In the genomic region with DNA sequence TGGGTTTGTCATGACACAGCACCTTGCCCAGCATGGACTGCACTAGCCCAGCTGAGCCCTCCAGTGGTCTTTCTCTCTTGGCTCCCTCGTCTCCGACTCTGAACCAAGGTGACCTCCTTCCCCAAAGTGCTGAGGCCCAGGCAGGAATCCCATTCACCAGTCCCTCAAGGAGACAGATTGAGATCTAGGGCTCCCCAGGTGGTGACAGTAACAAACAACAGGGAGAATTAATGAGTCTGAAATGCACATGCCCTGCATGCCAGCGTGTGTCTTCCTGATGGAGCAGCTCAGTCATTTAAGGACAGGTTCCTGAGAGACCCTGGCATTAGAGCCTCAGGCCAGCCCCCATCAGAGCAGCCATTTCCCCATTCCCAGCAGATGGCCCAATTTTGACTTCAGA, we compare ENCODE assay signal across 1 cellular context.
TF ChIP-seq lines count a peak whose summit lies in the region.

No MANE protein-coding gene starts in this region.

TF ChIP-seq in K562, 482 proteins besides CTCF, POLR2A, EP300 and RAD21 (continued from another document):
- TF ChIP-seq, protein P1, sequence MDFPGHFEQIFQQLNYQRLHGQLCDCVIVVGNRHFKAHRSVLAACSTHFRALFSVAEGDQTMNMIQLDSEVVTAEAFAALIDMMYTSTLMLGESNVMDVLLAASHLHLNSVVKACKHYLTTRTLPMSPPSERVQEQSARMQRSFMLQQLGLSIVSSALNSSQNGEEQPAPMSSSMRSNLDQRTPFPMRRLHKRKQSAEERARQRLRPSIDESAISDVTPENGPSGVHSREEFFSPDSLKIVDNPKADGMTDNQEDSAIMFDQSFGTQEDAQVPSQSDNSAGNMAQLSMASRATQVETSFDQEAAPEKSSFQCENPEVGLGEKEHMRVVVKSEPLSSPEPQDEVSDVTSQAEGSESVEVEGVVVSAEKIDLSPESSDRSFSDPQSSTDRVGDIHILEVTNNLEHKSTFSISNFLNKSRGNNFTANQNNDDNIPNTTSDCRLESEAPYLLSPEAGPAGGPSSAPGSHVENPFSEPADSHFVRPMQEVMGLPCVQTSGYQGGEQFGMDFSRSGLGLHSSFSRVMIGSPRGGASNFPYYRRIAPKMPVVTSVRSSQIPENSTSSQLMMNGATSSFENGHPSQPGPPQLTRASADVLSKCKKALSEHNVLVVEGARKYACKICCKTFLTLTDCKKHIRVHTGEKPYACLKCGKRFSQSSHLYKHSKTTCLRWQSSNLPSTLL (IDR thresholded peaks at IDR 0.05) = no peak
- no peak for TF ChIP-seq CBFA2T3 (IDR thresholded peaks at IDR 0.05)
- TF ChIP-seq, protein P2, sequence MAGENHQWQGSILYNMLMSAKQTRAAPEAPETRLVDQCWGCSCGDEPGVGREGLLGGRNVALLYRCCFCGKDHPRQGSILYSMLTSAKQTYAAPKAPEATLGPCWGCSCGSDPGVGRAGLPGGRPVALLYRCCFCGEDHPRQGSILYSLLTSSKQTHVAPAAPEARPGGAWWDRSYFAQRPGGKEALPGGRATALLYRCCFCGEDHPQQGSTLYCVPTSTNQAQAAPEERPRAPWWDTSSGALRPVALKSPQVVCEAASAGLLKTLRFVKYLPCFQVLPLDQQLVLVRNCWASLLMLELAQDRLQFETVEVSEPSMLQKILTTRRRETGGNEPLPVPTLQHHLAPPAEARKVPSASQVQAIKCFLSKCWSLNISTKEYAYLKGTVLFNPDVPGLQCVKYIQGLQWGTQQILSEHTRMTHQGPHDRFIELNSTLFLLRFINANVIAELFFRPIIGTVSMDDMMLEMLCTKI (IDR thresholded peaks at IDR 0.05; ENCODE audit: partially characterized antibody) = no peak
- TF ChIP-seq ZBTB1 (CRISPR knock-in tag; IDR thresholded peaks at IDR 0.05; ENCODE audit: borderline replicate concordance, low read depth) = no peak
- TF ChIP-seq GATAD2A (IDR thresholded peaks at IDR 0.05) = no peak
- TF ChIP-seq, protein P3, sequence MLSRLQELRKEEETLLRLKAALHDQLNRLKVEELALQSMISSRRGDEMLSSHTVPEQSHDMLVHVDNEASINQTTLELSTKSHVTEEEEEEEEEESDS (CRISPR knock-in tag; IDR thresholded peaks at IDR 0.05) = no peak
- TF ChIP-seq, protein P4, sequence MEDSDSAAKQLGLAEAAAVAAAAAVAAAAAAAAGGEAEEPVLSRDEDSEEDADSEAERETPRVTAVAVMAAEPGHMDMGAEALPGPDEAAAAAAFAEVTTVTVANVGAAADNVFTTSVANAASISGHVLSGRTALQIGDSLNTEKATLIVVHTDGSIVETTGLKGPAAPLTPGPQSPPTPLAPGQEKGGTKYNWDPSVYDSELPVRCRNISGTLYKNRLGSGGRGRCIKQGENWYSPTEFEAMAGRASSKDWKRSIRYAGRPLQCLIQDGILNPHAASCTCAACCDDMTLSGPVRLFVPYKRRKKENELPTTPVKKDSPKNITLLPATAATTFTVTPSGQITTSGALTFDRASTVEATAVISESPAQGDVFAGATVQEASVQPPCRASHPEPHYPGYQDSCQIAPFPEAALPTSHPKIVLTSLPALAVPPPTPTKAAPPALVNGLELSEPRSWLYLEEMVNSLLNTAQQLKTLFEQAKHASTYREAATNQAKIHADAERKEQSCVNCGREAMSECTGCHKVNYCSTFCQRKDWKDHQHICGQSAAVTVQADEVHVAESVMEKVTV (CRISPR knock-in tag; IDR thresholded peaks at IDR 0.05) = no peak
- no peak for TF ChIP-seq KAT7 (CRISPR knock-in tag; IDR thresholded peaks at IDR 0.05; ENCODE audit: borderline replicate concordance)
- no peak for TF ChIP-seq ZNF79 (CRISPR knock-in tag; IDR thresholded peaks at IDR 0.05; ENCODE audit: low read depth)
- no peak for TF ChIP-seq ILF3 (IDR thresholded peaks at IDR 0.05; ENCODE audit: borderline replicate concordance)
- no peak for TF ChIP-seq ZNF146 (CRISPR knock-in tag; IDR thresholded peaks at IDR 0.05; ENCODE audit: unreplicated experiment)
- TF ChIP-seq, protein P5, sequence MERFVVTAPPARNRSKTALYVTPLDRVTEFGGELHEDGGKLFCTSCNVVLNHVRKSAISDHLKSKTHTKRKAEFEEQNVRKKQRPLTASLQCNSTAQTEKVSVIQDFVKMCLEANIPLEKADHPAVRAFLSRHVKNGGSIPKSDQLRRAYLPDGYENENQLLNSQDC (CRISPR knock-in tag; IDR thresholded peaks at IDR 0.05) = no peak
TF ChIP-seq in K562: peak in this region for 0.
